Comparison of ENCODE assay signal across 17 cellular contexts in the genomic region with DNA sequence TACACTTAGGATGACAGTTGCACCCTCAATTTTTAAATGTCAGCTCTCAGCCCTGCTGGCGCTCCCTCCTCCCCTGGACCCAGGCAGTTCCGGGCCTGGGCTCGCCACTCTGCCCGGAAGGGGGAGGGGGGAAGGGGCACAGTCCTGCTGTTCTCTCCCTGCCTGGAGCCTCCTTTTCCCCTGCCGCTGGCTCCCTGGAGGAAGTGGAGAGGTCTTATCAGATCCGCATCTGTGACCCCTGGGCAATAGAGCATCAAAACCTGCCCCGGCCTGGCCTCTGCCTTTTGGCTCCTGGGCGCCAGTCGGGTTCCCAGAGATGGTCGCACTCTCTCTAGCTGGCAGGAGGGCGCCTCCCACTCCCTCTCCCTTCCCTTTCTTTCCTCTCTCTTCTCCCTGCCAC.
DNase-seq lines count a peak whose midpoint lies in the region; ATAC-seq and TF ChIP-seq lines count a peak whose summit lies in the region.
"Had no signal": no experiment of that assay in that cellular context is flagged by ENCODE, and none has a peak within 500 bp of the region (broad histone marks: within the 10 kb centered on the region; RNA-seq: fewer than 3 reads in every experiment).

No MANE protein-coding gene starts in this region.

- POLR2A ChIA-PET in CD4-positive, alpha-beta memory T cell (lab: Charles Lee; ENCODE audit: partially characterized antibody): no interaction called here
- POLR2A ChIA-PET in CD8-positive, alpha-beta memory T cell (lab: Charles Lee): no interaction called here

- TF ChIP-seq CTCF in endothelial cell (IDR thresholded peaks at IDR 0.05; ENCODE audit: unreplicated experiment): no peak
- no peak for TF ChIP-seq CTCF in neural progenitor cell (IDR thresholded peaks at IDR 0.05)
- TF ChIP-seq CTCF in upper lobe of right lung (IDR thresholded peaks at IDR 0.05): no peak
- TF ChIP-seq CTCF in natural killer cell (IDR thresholded peaks at IDR 0.05): no peak

- no peaks in the 10 kb centered on the region for H3F3A ChIP-seq in neural progenitor cell (ENCODE audit: low read depth)

- H3K27me3 Mint-ChIP-seq in endothelial cell (ENCODE audit: unreplicated experiment) (peaks cover 14% of the 10 kb centered on the region), neural progenitor cell (ENCODE audit: insufficient read depth, low read depth) (peaks cover 34% of the 10 kb centered on the region), natural killer cell (ENCODE audit: low read depth in 2 of 2) (peaks cover 23 to 45% of the 10 kb centered on the region in 2 donors)
- H3K27me3 Mint-ChIP-seq in CD4-positive, alpha-beta memory T cell: peaks cover 11 to 28% of the 10 kb centered on the region in 2 donors
- H3K27me3 Mint-ChIP-seq in CD8-positive, alpha-beta memory T cell: peaks cover 17 to 55% of the 10 kb centered on the region in 2 donors

- H3K4me3 Mint-ChIP-seq in endothelial cell (ENCODE audit: unreplicated experiment): no peak overlapping the region
- no peak overlapping the region for H3K4me3 Mint-ChIP-seq in neural progenitor cell
- H3K4me3 Mint-ChIP-seq in CD4-positive, alpha-beta memory T cell: no peak overlapping the region
- no peak overlapping the region for H3K4me3 Mint-ChIP-seq in CD8-positive, alpha-beta memory T cell
- H3K4me3 Mint-ChIP-seq in natural killer cell: no peak overlapping the region

- DNase-seq in H7 (peak; percentile 75), endothelial cell (ENCODE audit: low spot score) (peak; percentile 45), neural progenitor cell (ENCODE audit: low spot score) (no peak), upper lobe of right lung (peak; percentile 59), natural killer cell (no peak)
- DNase-seq in CD4-positive, alpha-beta memory T cell: no peak
- no peak for DNase-seq in CD8-positive, alpha-beta memory T cell
- DNase-seq: COR-L47, DMS153, KBM-7, MV-4-11, NCI-H1436, NCI-H2029 treated with DMSO at 0.1 percent for 48 hours, NCI-H446 treated with DMSO at 0.1 percent for 48 hours, NCI-H774, PC-3 had no signal

- H3K36me3 Mint-ChIP-seq in endothelial cell (ENCODE audit: low read depth, unreplicated experiment): no peaks in the 10 kb centered on the region
- H3K36me3 Mint-ChIP-seq in neural progenitor cell: no peaks in the 10 kb centered on the region
- no peaks in the 10 kb centered on the region for H3K36me3 Mint-ChIP-seq in CD4-positive, alpha-beta memory T cell
- H3K36me3 Mint-ChIP-seq in CD8-positive, alpha-beta memory T cell: no peaks in the 10 kb centered on the region
- no peaks in the 10 kb centered on the region for H3K36me3 Mint-ChIP-seq in natural killer cell

- H3K27me3 ChIP-seq in H7 (ENCODE audit: control insufficient read depth, insufficient read depth, low read length) (no peaks in the 10 kb centered on the region), neural progenitor cell (peaks cover 9% of the 10 kb centered on the region), upper lobe of right lung (peaks cover 29% of the 10 kb centered on the region)
- no peaks in the 10 kb centered on the region for H3K27me3 ChIP-seq in CD4-positive, alpha-beta memory T cell (ENCODE audit: insufficient read depth, low read length)
- H3K27me3 ChIP-seq in CD8-positive, alpha-beta memory T cell (ENCODE audit: insufficient read depth, low read length, poor library complexity, severe bottlenecking): peaks cover 8% of the 10 kb centered on the region

- H3K4me1 Mint-ChIP-seq in endothelial cell (ENCODE audit: unreplicated experiment): peaks cover 31% of the 10 kb centered on the region
- H3K4me1 Mint-ChIP-seq in neural progenitor cell: peaks cover 40% of the 10 kb centered on the region
- peaks cover 9 to 16% (median 12%) of the 10 kb centered on the region in 4 donors for H3K4me1 Mint-ChIP-seq in CD4-positive, alpha-beta memory T cell
- H3K4me1 Mint-ChIP-seq in CD8-positive, alpha-beta memory T cell: peaks cover 10 to 15% (median 15%) of the 10 kb centered on the region in 3 donors
- peaks cover 0 to 3% of the 10 kb centered on the region in 2 donors for H3K4me1 Mint-ChIP-seq in natural killer cell

- H3K27ac Mint-ChIP-seq in endothelial cell (ENCODE audit: unreplicated experiment) (no peak overlapping the region), neural progenitor cell (peak overlapping the region; percentile 10), natural killer cell (no peak overlapping the region)
- no peak overlapping the region for H3K27ac Mint-ChIP-seq in CD4-positive, alpha-beta memory T cell
- peak overlapping the region in 1 of 8 donors; percentile 75 for H3K27ac Mint-ChIP-seq in CD8-positive, alpha-beta memory T cell

- H3K9ac ChIP-seq in neural progenitor cell: no peak overlapping the region

- H3K27ac ChIP-seq in neural progenitor cell (no peak overlapping the region), upper lobe of right lung (no peak overlapping the region)
- H3K27ac ChIP-seq in CD4-positive, alpha-beta memory T cell (ENCODE audit: low read depth, low read length): no peak overlapping the region
- H3K27ac ChIP-seq in CD8-positive, alpha-beta memory T cell (ENCODE audit: low read depth, low read length): no peak overlapping the region
- H3K27ac ChIP-seq: SK-N-MC had no signal

- CTCF ChIA-PET in CD4-positive, alpha-beta memory T cell (lab: Charles Lee; ENCODE audit: partially characterized antibody): no interaction called here
- CTCF ChIA-PET in CD8-positive, alpha-beta memory T cell (lab: Charles Lee): no interaction called here

- ATAC-seq in upper lobe of right lung (no peak), natural killer cell (no peak)
- ATAC-seq: PC-3 had no signal

- H3K79me2 ChIP-seq in neural progenitor cell (ENCODE audit: low read depth): no peaks in the 10 kb centered on the region

- no peak overlapping the region for H3K4me2 ChIP-seq in neural progenitor cell

- H3K36me3 ChIP-seq in H7 (replicated peaks; ENCODE audit: control insufficient read depth, insufficient read depth, low read length) (no peaks in the 10 kb centered on the region), neural progenitor cell (no peaks in the 10 kb centered on the region), upper lobe of right lung (no peaks in the 10 kb centered on the region)
- H3K36me3 ChIP-seq in CD4-positive, alpha-beta memory T cell (ENCODE audit: insufficient read depth, low read length): no peaks in the 10 kb centered on the region
- no peaks in the 10 kb centered on the region for H3K36me3 ChIP-seq in CD8-positive, alpha-beta memory T cell (ENCODE audit: insufficient read depth, low read length)

- peak overlapping the region; percentile 34 for H2AFZ ChIP-seq in neural progenitor cell (replicated peaks)

- peaks cover 5% of the 10 kb centered on the region for H3K4me1 ChIP-seq in neural progenitor cell
- H3K4me1 ChIP-seq in upper lobe of right lung: no peaks in the 10 kb centered on the region
- peaks cover 15% of the 10 kb centered on the region for H3K4me1 ChIP-seq in CD4-positive, alpha-beta memory T cell (ENCODE audit: insufficient read depth, low read length)
- H3K4me1 ChIP-seq in CD8-positive, alpha-beta memory T cell (ENCODE audit: insufficient read depth, low read length): peaks cover 18% of the 10 kb centered on the region

- no peaks in the 10 kb centered on the region for H4K20me1 ChIP-seq in neural progenitor cell (ENCODE audit: low read depth)

- H3K9me3 ChIP-seq in neural progenitor cell (ENCODE audit: low read depth): no peaks in the 10 kb centered on the region
- no peaks in the 10 kb centered on the region for H3K9me3 ChIP-seq in upper lobe of right lung
- no peaks in the 10 kb centered on the region for H3K9me3 ChIP-seq in CD4-positive, alpha-beta memory T cell (ENCODE audit: control insufficient read depth in 1 of 2, low read length in 2 of 2)
- H3K9me3 ChIP-seq in CD8-positive, alpha-beta memory T cell (ENCODE audit: low read length): no peaks in the 10 kb centered on the region

- H3K4me3 ChIP-seq in H7 (ENCODE audit: insufficient read depth, low read depth, low read length): no peak overlapping the region
- no peak overlapping the region for H3K4me3 ChIP-seq in neural progenitor cell
- no peak overlapping the region for H3K4me3 ChIP-seq in upper lobe of right lung
- no peak overlapping the region for H3K4me3 ChIP-seq in CD4-positive, alpha-beta memory T cell (ENCODE audit: low read length in 2 of 2)
- H3K4me3 ChIP-seq in CD8-positive, alpha-beta memory T cell (ENCODE audit: low read length): no peak overlapping the region
- H3K4me3 ChIP-seq: SK-N-MC had no signal

- H3K9me3 Mint-ChIP-seq in endothelial cell (ENCODE audit: unreplicated experiment) (no peaks in the 10 kb centered on the region), neural progenitor cell (no peaks in the 10 kb centered on the region), natural killer cell (no peaks in the 10 kb centered on the region)
- no peaks in the 10 kb centered on the region for H3K9me3 Mint-ChIP-seq in CD4-positive, alpha-beta memory T cell
- no peaks in the 10 kb centered on the region for H3K9me3 Mint-ChIP-seq in CD8-positive, alpha-beta memory T cell

- intact Hi-C loops in upper lobe of right lung (cut with DNase I): no loop called here
- intact Hi-C loops in CD4-positive, alpha-beta memory T cell (cut with micrococcal nuclease): no loop called here
- intact Hi-C loops in natural killer cell (cut with micrococcal nuclease): no loop called here

Comparison
In these comparisons a context has a peak if more than half of its experiments do, and no peak if none do; other contexts are left out.
1. DNase-seq: peak in H7 (single experiment), endothelial cell (single experiment) and upper lobe of right lung (single experiment); none in neural progenitor cell (single experiment), CD4-positive, alpha-beta memory T cell (0 of 5), CD8-positive, alpha-beta memory T cell (0 of 5) and natural killer cell (single experiment).